ENCODE assay signal across 17 cellular contexts in the genomic region with DNA sequence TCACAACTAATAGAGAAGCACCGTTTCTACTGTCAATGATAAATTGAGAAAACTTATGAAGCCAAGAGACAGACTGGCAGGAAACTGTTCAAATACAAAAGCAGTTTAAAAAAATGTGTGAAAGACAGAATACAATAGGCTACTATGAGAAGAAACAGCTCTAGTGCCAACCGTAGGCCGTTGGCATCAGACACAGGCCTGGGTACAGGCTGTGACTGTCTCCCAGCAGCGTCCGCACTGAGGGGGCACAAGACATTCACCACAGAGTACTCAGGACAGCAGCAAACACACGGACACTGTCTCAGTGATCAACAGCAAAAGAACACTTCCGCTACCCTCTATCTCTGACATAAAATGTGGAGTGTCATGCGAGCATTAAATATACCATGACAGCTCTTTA. TPM values are rescaled to one million over a fixed set of nuclear protein-coding genes. Genes with fewer than 3 reads are reported as not detected.
DNase-seq lines count a peak whose midpoint lies in the region; ATAC-seq and TF ChIP-seq lines count a peak whose summit lies in the region.
"Had no signal": no experiment of that assay in that cellular context is flagged by ENCODE, and none has a peak within 500 bp of the region (broad histone marks: within the 10 kb centered on the region; RNA-seq: fewer than 3 reads in every experiment).

No MANE protein-coding gene starts in this region.

- peaks cover 6% of the 10 kb centered on the region; the same call in 1 of the 2 replicates for H3K79me2 ChIP-seq in MM.1S (ENCODE audit: low read length)

- no peaks in the 10 kb centered on the region for H3K9me2 ChIP-seq in MM.1S (replicated peaks; ENCODE audit: insufficient read depth, low read length)

- ATAC-seq in activated T-helper 17 cell treated with anti-CD3 and anti-CD28 coated beads, Interleukin-2, amount 50 U/mL, for 72 hours (replicated peaks): no peak
- ATAC-seq in HG03280 (IDR thresholded peaks at IDR 0.05; ENCODE audit: unreplicated experiment): no peak
- ATAC-seq: A549, HepG2 had no signal

- peak overlapping the region; percentile 30 for H3K27ac Mint-ChIP-seq in activated T-helper 17 cell treated with anti-CD3 and anti-CD28 coated beads, Interleukin-2, amount 50 U/mL, for 72 hours

- H3F3A ChIP-seq in MM.1S (ENCODE audit: insufficient read depth, low read length): no peaks in the 10 kb centered on the region

- no peaks in the 10 kb centered on the region for H3K9me3 ChIP-seq in suprapubic skin
- no peaks in the 10 kb centered on the region for H3K9me3 ChIP-seq in MM.1S (replicated peaks; ENCODE audit: insufficient read depth, low read length)
- H3K9me3 ChIP-seq: A549 had no signal

- H4K20me1 ChIP-seq in MM.1S (ENCODE audit: insufficient read depth, low read length): no peaks in the 10 kb centered on the region

- peak overlapping the region; percentile 7 for H3K27ac ChIP-seq in suprapubic skin
- no peak overlapping the region for H3K27ac ChIP-seq in MM.1S (ENCODE audit: low read length)
- H3K27ac ChIP-seq: A549, C4-2B had no signal

- H3K36me3 Mint-ChIP-seq in activated T-helper 17 cell treated with anti-CD3 and anti-CD28 coated beads, Interleukin-2, amount 50 U/mL, for 72 hours (ENCODE audit: low read depth): peaks cover 99% of the 10 kb centered on the region

- no peak for TF ChIP-seq EP300 in suprapubic skin (IDR thresholded peaks at IDR 0.05)

- no peak overlapping the region for H3K9ac ChIP-seq in MM.1S (ENCODE audit: low read length)

- no peaks in the 10 kb centered on the region for H3K27me3 Mint-ChIP-seq in activated T-helper 17 cell treated with anti-CD3 and anti-CD28 coated beads, Interleukin-2, amount 50 U/mL, for 72 hours

- H3K4me1 ChIP-seq in suprapubic skin (no peaks in the 10 kb centered on the region), MM.1S (ENCODE audit: low read length) (no peaks in the 10 kb centered on the region)
- H3K4me1 ChIP-seq: A549 had no signal

- WGBS in suprapubic skin: 82% methylated on average over 8 of the region's 8 CpGs

- H3K4me1 Mint-ChIP-seq in activated T-helper 17 cell treated with anti-CD3 and anti-CD28 coated beads, Interleukin-2, amount 50 U/mL, for 72 hours: no peaks in the 10 kb centered on the region

- TF ChIP-seq CTCF in suprapubic skin (IDR thresholded peaks at IDR 0.05) (no peak), MM.1S (IDR thresholded peaks at IDR 0.05; ENCODE audit: low read length) (no peak)

- H3K27me3 ChIP-seq in suprapubic skin (no peaks in the 10 kb centered on the region), MM.1S (replicated peaks; ENCODE audit: insufficient read depth, low read length) (no peaks in the 10 kb centered on the region)

- H3K4me3 Mint-ChIP-seq in activated T-helper 17 cell treated with anti-CD3 and anti-CD28 coated beads, Interleukin-2, amount 50 U/mL, for 72 hours: no peak overlapping the region

- no peaks in the 10 kb centered on the region for H3K9me3 Mint-ChIP-seq in activated T-helper 17 cell treated with anti-CD3 and anti-CD28 coated beads, Interleukin-2, amount 50 U/mL, for 72 hours

- H2AFZ ChIP-seq in MM.1S (ENCODE audit: low read length): no peak overlapping the region

- TF ChIP-seq POLR2A in suprapubic skin (IDR thresholded peaks at IDR 0.05): no peak

- H3K4me2 ChIP-seq in MM.1S (ENCODE audit: low read depth, low read length): no peak overlapping the region
- H3K4me2 ChIP-seq: A549 had no signal

- H3K36me3 ChIP-seq in suprapubic skin (peaks cover 79% of the 10 kb centered on the region), MM.1S (replicated peaks; ENCODE audit: insufficient read depth, low read length) (peaks cover 8% of the 10 kb centered on the region)

- DNase-seq in globus pallidus (ENCODE audit: low spot score) (peak; percentile 96), nucleus accumbens (lab: John Stamatoyannopoulos, UW) (peak in 54 of 56 donors; percentile 3 to 90 (median 73)), suprapubic skin (ENCODE audit: low spot score in 2 of 2) (no peak), MM.1S (no peak), NCI-H2029 treated with DMSO at 0.1 percent for 48 hours (lab: John Stamatoyannopoulos, UW) (no peak)
- no peak for DNase-seq in effector CD4-positive, alpha-beta T cell
- DNase-seq: KG1, NCI-H1048, NCI-H1436 treated with DMSO at 0.1 percent for 48 hours, NCI-H2081 treated with DMSO at 0.1 percent for 48 hours, NCI-H510A treated with DMSO at 0.1 percent for 48 hours, NCI-H82 had no signal

- no peak overlapping the region for H3K4me3 ChIP-seq in suprapubic skin
- no peak overlapping the region for H3K4me3 ChIP-seq in MM.1S (ENCODE audit: low read length)
- H3K4me3 ChIP-seq: A549 had no signal

RNA-seq across cellular contexts. Expression of a gene that starts 7.8 kb away (rescaled TPM):
- total RNA-seq in activated T-helper 17 cell treated with anti-CD3 and anti-CD28 coated beads, Interleukin-2, amount 50 U/mL, for 72 hours: 100 to 1,000 TPM; 164 to 396 TPM
- 100 to 1,000 TPM in 3 of 4 donors, 10 to 100 TPM in 1; 55.7 to 173 (median 117) TPM for total RNA-seq in suprapubic skin

RNA-seq across cellular contexts. Expression of a gene that starts 22.0 kb away (rescaled TPM):
- 10 to 100 TPM; 16.2 to 43.8 TPM for total RNA-seq in activated T-helper 17 cell treated with anti-CD3 and anti-CD28 coated beads, Interleukin-2, amount 50 U/mL, for 72 hours
- total RNA-seq in suprapubic skin: 10 to 100 TPM; 11.6 to 19.1 (median 14.6) TPM

RNA-seq across cellular contexts. Expression of a gene that starts 26.8 kb away (rescaled TPM):
- 10 to 100 TPM; 32.9 to 33.8 TPM for total RNA-seq in activated T-helper 17 cell treated with anti-CD3 and anti-CD28 coated beads, Interleukin-2, amount 50 U/mL, for 72 hours
- 10 to 100 TPM; 29.2 to 81.7 (median 34.8) TPM for total RNA-seq in suprapubic skin

RNA-seq across cellular contexts. Expression of a gene that starts 27.3 kb away (rescaled TPM):
- 100 to 1,000 TPM in 1 of 2 donors, 10 to 100 TPM in 1; 77.2 to 101 TPM for total RNA-seq in activated T-helper 17 cell treated with anti-CD3 and anti-CD28 coated beads, Interleukin-2, amount 50 U/mL, for 72 hours
- 10 to 100 TPM; 64.4 to 87.1 (median 75.6) TPM for total RNA-seq in suprapubic skin

RNA-seq across cellular contexts. Expression of a gene that starts 39.2 kb away (rescaled TPM):
- total RNA-seq in activated T-helper 17 cell treated with anti-CD3 and anti-CD28 coated beads, Interleukin-2, amount 50 U/mL, for 72 hours: 10 to 100 TPM; 58.3 to 69.6 TPM
- total RNA-seq in suprapubic skin: 10 to 100 TPM; 24.5 to 34.8 (median 25.3) TPM

Comparison
In these comparisons a context has a peak if more than half of its experiments do, and no peak if none do; other contexts are left out.
1. DNase-seq: peak in globus pallidus (single experiment) and nucleus accumbens (54 of 56); none in suprapubic skin (0 of 2), MM.1S (single experiment), effector CD4-positive, alpha-beta T cell (single experiment) and NCI-H2029 treated with DMSO at 0.1 percent for 48 hours (single experiment).